8 cellular contexts compared by ENCODE assay signal in genomic region chr19:489418-490196, GRCh38. TPM values are rescaled to one million over a fixed set of nuclear protein-coding genes. Genes with fewer than 3 reads are reported as not detected.
DNase-seq lines count a peak whose midpoint lies in the region; ATAC-seq and TF ChIP-seq lines count a peak whose summit lies in the region.

No MANE protein-coding gene starts in this region.

- H3K27me3 ChIP-seq in ascending aorta (no peaks in the 10 kb centered on the region), iPS-15b (ENCODE audit: control insufficient read depth, insufficient read depth, low read length) (no peaks in the 10 kb centered on the region), skeletal muscle tissue (ENCODE audit: control insufficient read depth in 3 of 3, insufficient read depth in 3 of 3, low read length in 3 of 3) (peaks cover 10 to 26% (median 16%) of the 10 kb centered on the region in 3 donors)

- no peaks in the 10 kb centered on the region for H3K9me3 ChIP-seq in ascending aorta
- no peaks in the 10 kb centered on the region for H3K9me3 ChIP-seq in iPS-15b (ENCODE audit: control insufficient read depth, insufficient read depth, low read length)
- H3K9me3 ChIP-seq in skeletal muscle tissue (ENCODE audit: control insufficient read depth in 3 of 3, low read length in 3 of 3): no peaks in the 10 kb centered on the region

- H3K27ac ChIP-seq in ascending aorta: peak overlapping the region; percentile 81 to 86
- H3K27ac ChIP-seq in skeletal muscle tissue (ENCODE audit: low read depth, low read length): peak overlapping the region; percentile 83

- peak overlapping the region; percentile 47 for H3K9ac ChIP-seq in iPS-15b (ENCODE audit: low read depth, low read length)
- peak overlapping the region; percentile 81 to 92 (median 82) for H3K9ac ChIP-seq in skeletal muscle tissue (ENCODE audit: low read depth in 1 of 3, low read length in 3 of 3)

- no peaks in the 10 kb centered on the region for H3K36me3 ChIP-seq in ascending aorta
- no peaks in the 10 kb centered on the region for H3K36me3 ChIP-seq in iPS-15b (ENCODE audit: control insufficient read depth, insufficient read depth, low read length)
- no peaks in the 10 kb centered on the region for H3K36me3 ChIP-seq in skeletal muscle tissue (ENCODE audit: control insufficient read depth in 3 of 3, insufficient read depth in 3 of 3, low read length in 3 of 3)

- TF ChIP-seq CTCF in ascending aorta (IDR thresholded peaks at IDR 0.05): no peak

- H3K4me3 ChIP-seq in ascending aorta (peak overlapping the region; percentile 88 to 99), iPS-15b (ENCODE audit: low read depth, low read length) (peak overlapping the region; percentile 74), skeletal muscle tissue (ENCODE audit: low read length in 3 of 3) (peak overlapping the region; percentile 75 to 89 (median 81))

- intact Hi-C loops in ascending aorta (cut with DNase I): loop anchor here (1.0 kb wide), 1 partner anchor 18 kb away; the partner anchor contains the start of gene TPGS1

- peak; percentile 11 for ATAC-seq in HG03097 (IDR thresholded peaks at IDR 0.05; ENCODE audit: low FRiP score, unreplicated experiment)
- ATAC-seq in HG03039 (IDR thresholded peaks at IDR 0.05; ENCODE audit: unreplicated experiment): no peak
- no peak for ATAC-seq in HG02759 (IDR thresholded peaks at IDR 0.05; ENCODE audit: unreplicated experiment)
- ATAC-seq in GM21723 (IDR thresholded peaks at IDR 0.05; ENCODE audit: unreplicated experiment): no peak

- H3K4me1 ChIP-seq in ascending aorta (peaks cover 0 to 4% of the 10 kb centered on the region in 2 donors), iPS-15b (ENCODE audit: control insufficient read depth, insufficient read depth, low read length) (peaks cover 5% of the 10 kb centered on the region), skeletal muscle tissue (ENCODE audit: control insufficient read depth in 3 of 3, insufficient read depth in 3 of 3, low read length in 3 of 3) (peaks cover 6 to 21% (median 13%) of the 10 kb centered on the region in 3 donors)

- DNase-seq in EL (peak; percentile 18), ascending aorta (ENCODE audit: low spot score in 2 of 2) (no peak)

RNA-seq across cellular contexts. Expression of gene MADCAM1, which starts 6.7 kb away (rescaled TPM):
- not detected for total RNA-seq in ascending aorta
- 2.6 TPM for total RNA-seq in skeletal muscle tissue

RNA-seq across cellular contexts. Expression of gene TPGS1, which starts 17.7 kb away (rescaled TPM):
- total RNA-seq in ascending aorta: 89.2 TPM
- total RNA-seq in skeletal muscle tissue: 24.5 TPM

RNA-seq across cellular contexts. Expression of gene SHC2, which starts 28.8 kb away (rescaled TPM):
- total RNA-seq in ascending aorta (51.2 TPM), skeletal muscle tissue (7.8 TPM)

RNA-seq across cellular contexts. Expression of gene CDC34, which starts 42.0 kb away (rescaled TPM):
- total RNA-seq in ascending aorta (124 TPM), skeletal muscle tissue (73.1 TPM)

RNA-seq across cellular contexts. Expression of gene GZMM, which starts 54.2 kb away (rescaled TPM):
- not detected for total RNA-seq in ascending aorta
- not detected for total RNA-seq in skeletal muscle tissue
